1 cellular context compared by ENCODE assay signal in the genomic region with DNA sequence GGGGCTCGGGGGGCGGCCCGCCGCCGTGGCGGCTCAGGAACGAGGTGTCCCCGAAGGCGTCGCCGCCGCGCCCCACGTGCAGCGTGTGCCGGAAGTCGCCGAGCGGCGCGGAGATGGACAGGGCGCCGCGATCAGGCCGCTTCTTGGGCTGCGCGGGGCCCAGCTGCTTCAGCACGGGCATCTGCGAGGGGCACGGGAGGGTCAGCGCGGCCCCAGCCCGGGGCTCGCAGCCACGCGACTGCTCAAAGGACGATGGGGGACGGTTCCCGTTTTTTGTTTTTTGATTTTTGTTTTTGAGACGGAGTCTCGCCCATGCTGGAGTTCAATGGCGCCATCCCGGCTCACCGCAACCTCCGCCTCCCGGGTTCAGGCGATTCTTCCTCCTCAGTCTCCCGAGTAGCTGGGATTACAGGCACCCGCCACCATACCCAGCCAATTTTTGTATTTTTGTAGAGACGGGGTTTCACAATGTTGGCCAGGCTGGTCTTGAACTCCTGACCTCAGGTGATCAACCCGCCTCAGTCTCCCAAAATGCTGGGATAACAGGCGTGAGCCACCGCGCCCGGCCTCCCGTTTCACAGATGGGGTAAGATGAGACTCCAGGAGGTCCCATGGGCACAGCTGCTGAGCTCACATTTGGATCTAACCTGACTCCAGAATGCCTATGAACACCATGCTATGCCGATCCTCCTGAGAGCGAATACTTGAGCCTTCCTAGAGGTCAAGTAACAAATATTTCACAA.
TF ChIP-seq lines count a peak whose summit lies in the region.

No MANE protein-coding gene starts in this region.

TF ChIP-seq in GM12878, 131 proteins besides CTCF, POLR2A, EP300 and RAD21:
- TF ChIP-seq SRF (IDR thresholded peaks at IDR 0.05; ENCODE audit: low read depth in 2 of 2, low read length in 2 of 2) (0 out of 4 replicates have a peak, but pooled peaks of 1 of the 2 experiments have one; percentile 15), EED (IDR thresholded peaks at IDR 0.05; ENCODE audit: low read depth) (no peak)
- TF ChIP-seq, protein P1, sequence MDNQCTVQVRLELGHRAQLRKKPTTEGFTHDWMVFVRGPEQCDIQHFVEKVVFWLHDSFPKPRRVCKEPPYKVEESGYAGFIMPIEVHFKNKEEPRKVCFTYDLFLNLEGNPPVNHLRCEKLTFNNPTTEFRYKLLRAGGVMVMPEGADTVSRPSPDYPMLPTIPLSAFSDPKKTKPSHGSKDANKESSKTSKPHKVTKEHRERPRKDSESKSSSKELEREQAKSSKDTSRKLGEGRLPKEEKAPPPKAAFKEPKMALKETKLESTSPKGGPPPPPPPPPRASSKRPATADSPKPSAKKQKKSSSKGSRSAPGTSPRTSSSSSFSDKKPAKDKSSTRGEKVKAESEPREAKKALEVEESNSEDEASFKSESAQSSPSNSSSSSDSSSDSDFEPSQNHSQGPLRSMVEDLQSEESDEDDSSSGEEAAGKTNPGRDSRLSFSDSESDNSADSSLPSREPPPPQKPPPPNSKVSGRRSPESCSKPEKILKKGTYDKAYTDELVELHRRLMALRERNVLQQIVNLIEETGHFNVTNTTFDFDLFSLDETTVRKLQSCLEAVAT (IDR thresholded peaks at IDR 0.05): peak; percentile 51; the same call in 1 of the 2 replicates
